In the genomic region with DNA sequence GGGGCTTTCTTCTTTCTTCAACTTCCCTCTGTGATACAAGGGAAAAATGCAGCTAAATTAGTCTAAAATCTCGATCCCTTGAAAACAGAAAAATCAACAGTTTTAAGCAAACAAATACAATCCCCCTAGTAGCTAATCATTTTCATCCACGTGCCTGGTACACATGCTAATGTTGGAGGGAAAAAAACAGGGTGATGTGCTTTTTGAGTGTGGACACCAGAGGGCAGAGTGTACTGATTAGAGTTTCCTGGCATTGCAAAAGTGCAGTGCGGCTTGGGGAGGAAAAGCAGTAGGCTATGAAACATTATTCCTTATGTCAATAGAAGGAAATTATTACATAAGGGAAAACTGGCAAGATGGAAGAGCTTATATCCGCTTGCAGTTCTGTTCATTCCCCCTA, we compare ENCODE assay signal across 8 cellular contexts. TPM values are rescaled to one million over a fixed set of nuclear protein-coding genes. Genes with fewer than 3 reads are reported as not detected.
DNase-seq lines count a peak whose midpoint lies in the region; ATAC-seq and TF ChIP-seq lines count a peak whose summit lies in the region.
"Not testable (repeated sequence)": the region's sequence is repeated elsewhere in the genome, so short reads cannot be mapped to it uniquely, and the experiment has no call there.

No MANE protein-coding gene starts in this region.

- TF ChIP-seq CTCF in OCI-LY3 (IDR thresholded peaks at IDR 0.05; ENCODE audit: low read depth, low read length) (peak; percentile 35), uterus (IDR thresholded peaks at IDR 0.05) (peak; percentile 18 to 38 (median 23))

- DNase-seq in DMS53 treated with DMSO at 0.1 percent for 48 hours (lab: John Stamatoyannopoulos, UW; ENCODE audit: unreplicated experiment) (peak; percentile 20), HuH-7.5 (ENCODE audit: low spot score) (peak; percentile 6), NCI-H2029 (lab: John Stamatoyannopoulos, UW) (peak; percentile 66), astrocyte of the hippocampus (ENCODE audit: low read depth, low spot score) (peak; percentile 39), mucosa of gallbladder (ENCODE audit: low spot score) (peak; percentile 17)
- DNase-seq in Right ventricle myocardium superior, uterus: not testable (repeated sequence)

- H3K4me1 ChIP-seq in OCI-LY3 (ENCODE audit: low read length); uterus: not testable (repeated sequence)

- TF ChIP-seq POLR2A in uterus (IDR thresholded peaks at IDR 0.05), result not testable (repeated sequence)

- not testable (repeated sequence) for H3K9ac ChIP-seq in OCI-LY3 (ENCODE audit: low read length)

- H3K27ac ChIP-seq in OCI-LY3 (ENCODE audit: low read length); uterus: not testable (repeated sequence)

- not testable (repeated sequence) for H4K20me1 ChIP-seq in OCI-LY3 (ENCODE audit: insufficient read depth, low read length)

- peak; percentile 81 for ATAC-seq in Right ventricle myocardium superior (ENCODE audit: poor library complexity)

- H3K27me3 ChIP-seq in OCI-LY3 (ENCODE audit: low read depth, low read length); uterus: not testable (repeated sequence)

- H2AFZ ChIP-seq in OCI-LY3 (ENCODE audit: low read depth, low read length), result not testable (repeated sequence)

- H3K36me3 ChIP-seq in OCI-LY3 (replicated peaks; ENCODE audit: low read depth, low read length); uterus: not testable (repeated sequence)

- intact Hi-C loops in Right ventricle myocardium superior (cut with DNase I); uterus (cut with DNase I; ENCODE audit: low total_unique reads): not testable (repeated sequence)

- H3K9me3 ChIP-seq in OCI-LY3 (ENCODE audit: insufficient read depth, low read length); uterus: not testable (repeated sequence)

- H3K4me2 ChIP-seq in OCI-LY3 (ENCODE audit: low read length), result not testable (repeated sequence)

- not testable (repeated sequence) for H3K79me2 ChIP-seq in OCI-LY3 (ENCODE audit: low read length)

- not testable (repeated sequence) for H3K4me3 ChIP-seq in OCI-LY3 (ENCODE audit: low read length); uterus

RNA-seq across cellular contexts. Expression of a gene that starts 19.6 kb away (rescaled TPM):
- total RNA-seq in Right ventricle myocardium superior (0.19 TPM), mucosa of gallbladder (0.35 TPM), uterus (100 to 1,000 TPM in 1 of 4 donors, 10 to 100 TPM in 2, 1 to 10 TPM in 1; 4.1 to 107 (median 42.7) TPM)
